In the genomic region with DNA sequence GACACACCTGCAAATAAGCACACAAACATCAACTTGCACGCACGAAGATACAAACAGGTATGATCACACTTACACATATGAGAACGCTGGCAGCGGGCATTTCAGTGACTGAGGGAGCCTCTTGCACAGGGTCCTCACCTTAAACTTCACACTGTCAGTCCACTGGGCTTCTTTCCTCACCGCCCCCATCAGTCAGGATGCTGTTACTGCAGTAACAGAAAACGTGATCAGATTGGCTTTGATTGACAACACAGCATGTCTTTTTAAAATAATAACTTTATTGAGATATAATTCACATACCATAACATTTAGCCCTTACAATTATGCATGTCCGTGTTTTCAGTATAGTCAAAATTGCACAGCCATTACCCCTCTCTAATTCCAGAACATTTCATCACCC, we compare ENCODE assay signal across 9 cellular contexts. TPM values are rescaled to one million over a fixed set of nuclear protein-coding genes. Genes with fewer than 3 reads are reported as not detected.
A peak's percentile ranks its signal among the peaks of the same experiment; 100 is the strongest.
DNase-seq lines count a peak whose midpoint lies in the region; ATAC-seq and TF ChIP-seq lines count a peak whose summit lies in the region.
"Had no signal": no experiment of that assay in that cellular context is flagged by ENCODE, and none has a peak within 500 bp of the region (broad histone marks: within the 10 kb centered on the region; RNA-seq: fewer than 3 reads in every experiment).

No MANE protein-coding gene starts in this region.

- no peak for ATAC-seq in left ventricle myocardium superior
- ATAC-seq in IMR-90 (ENCODE audit: low read depth), result no peak
- ATAC-seq in thoracic aorta (ENCODE audit: insufficient number of reproducible peaks, low FRiP score, low read depth), result no peak
- ATAC-seq in HG03354 (IDR thresholded peaks at IDR 0.05; ENCODE audit: poor library complexity, severe bottlenecking, unreplicated experiment), result no peak

- TF ChIP-seq POLR2A in IMR-90 (IDR thresholded peaks at IDR 0.05; ENCODE audit: low read depth, low read length), result no peak

- 48% methylated on average over 4 of the region's 7 CpGs; no CpG with 5 or more reads in 1 of the 2 experiments for WGBS in IMR-90 (ENCODE audit: extremely low coverage in 2 of 2, insufficient read length in 1 of 2), 2 experiments

- DNase-seq in cardiac muscle cell (ENCODE audit: low read depth in 1 of 2, low spot score in 1 of 2), result no peak
- no peak for DNase-seq in left ventricle myocardium superior
- no peak for DNase-seq in IMR-90
- peak; percentile 41 for DNase-seq in dermis blood vessel endothelial cell
- no peak for DNase-seq in thoracic aorta (ENCODE audit: low spot score)
- DNase-seq in H4 (ENCODE audit: low spot score), result no peak
- no peak for DNase-seq in Ammon's horn (ENCODE audit: low spot score)
- DNase-seq: activated CD4-positive, alpha-beta T cell treated with anti-CD3 and anti-CD28 coated beads for 1 hour had no signal

- H2BK120ac ChIP-seq in IMR-90 (ENCODE audit: low read depth, low read length), result no peak overlapping the region

- H3K4me1 ChIP-seq in cardiac muscle cell (ENCODE audit: low read depth) (peaks cover 4% of the 10 kb centered on the region), IMR-90 (ENCODE audit: control insufficient read depth, insufficient read depth, low read length) (no peaks in the 10 kb centered on the region), thoracic aorta (ENCODE audit: control insufficient read depth in 1 of 2, low read depth in 2 of 2) (peaks cover 0 to 8% of the 10 kb centered on the region in 2 donors)

- intact Hi-C loops in left ventricle myocardium superior (cut with micrococcal nuclease), result loop anchor here (10.0 kb wide), 1 partner anchor 61 kb away; no protein-coding TSS in a partner anchor
- intact Hi-C loops in IMR-90 (cut with micrococcal nuclease), result no loop called here

- H4K5ac ChIP-seq in IMR-90 (ENCODE audit: low read depth, low read length), result no peak overlapping the region

- POLR2A ChIA-PET in IMR-90 (lab: Charles Lee; ENCODE audit: unreplicated experiment), result no interaction called here

- peak; percentile 23; the same call in 1 of the 2 replicates for TF ChIP-seq RAD21 in IMR-90 (IDR thresholded peaks at IDR 0.05; ENCODE audit: low read length)

- no peak overlapping the region for H3K14ac ChIP-seq in IMR-90 (replicated peaks; ENCODE audit: low read depth, low read length)

- dilution Hi-C loops in IMR-90 (cut with HindIII; ENCODE audit: low sequenced_read_pairs, unreplicated experiment), result no loop called here

- CTCF ChIA-PET in IMR-90 (lab: Yijun Ruan, JAX), result interaction anchor here (0.7 to 2.4 kb wide), 2 partner anchors 64 to 66 kb away, joined by 3 to 16 read pairs; no protein-coding TSS in a partner anchor

- no peak overlapping the region for H3K4ac ChIP-seq in IMR-90 (ENCODE audit: low read depth, low read length)

- H3K4me2 ChIP-seq in IMR-90 (ENCODE audit: low read depth, low read length), result no peak overlapping the region

- no peak overlapping the region for H3K56ac ChIP-seq in IMR-90 (ENCODE audit: extremely low read depth, insufficient read depth, low read length)

- no peaks in the 10 kb centered on the region for H3K9me1 ChIP-seq in IMR-90 (ENCODE audit: insufficient read depth, low read length)

- no peak overlapping the region for H2AFZ ChIP-seq in IMR-90 (replicated peaks; ENCODE audit: low read length, poor library complexity)

- no peaks in the 10 kb centered on the region for H4K20me1 ChIP-seq in IMR-90 (ENCODE audit: insufficient read depth, low read length)

- H2AK9ac ChIP-seq in IMR-90 (replicated peaks; ENCODE audit: low read depth, low read length, poor library complexity), result no peak overlapping the region

- H3K4me3 ChIP-seq in cardiac muscle cell (no peak overlapping the region), IMR-90 (ENCODE audit: insufficient read depth, low read depth, low read length) (no peak overlapping the region), thoracic aorta (no peak overlapping the region)

- no peak overlapping the region for H4K91ac ChIP-seq in IMR-90 (ENCODE audit: insufficient read depth, low read depth, low read length)

- no TSS peak for BruUV-seq in IMR-90 (replicated peaks; lab: Mats Ljungman, UMichigan)

- no peaks in the 10 kb centered on the region for H3K9me3 ChIP-seq in cardiac muscle cell (ENCODE audit: low read depth)
- H3K9me3 ChIP-seq in IMR-90 (ENCODE audit: control insufficient read depth, insufficient read depth, low read length), result no peaks in the 10 kb centered on the region
- H3K9me3 ChIP-seq in thoracic aorta, result no peaks in the 10 kb centered on the region

- no peak overlapping the region for H2BK5ac ChIP-seq in IMR-90 (ENCODE audit: low read depth, low read length, poor library complexity, severe bottlenecking)

- H3K27ac ChIP-seq in cardiac muscle cell (no peak overlapping the region), IMR-90 (ENCODE audit: insufficient read depth, low read length) (no peak overlapping the region), thoracic aorta (no peak overlapping the region)

- H3K9ac ChIP-seq in IMR-90 (ENCODE audit: low read depth, low read length), result no peak overlapping the region

- H3K36me3 ChIP-seq in cardiac muscle cell (no peaks in the 10 kb centered on the region), IMR-90 (ENCODE audit: control insufficient read depth, insufficient read depth, low read length) (no peaks in the 10 kb centered on the region), thoracic aorta (no peaks in the 10 kb centered on the region)

- peak; percentile 44 for TF ChIP-seq CTCF in cardiac muscle cell (IDR thresholded peaks at IDR 0.05; ENCODE audit: low read depth, low read length)
- peak; percentile 36 for TF ChIP-seq CTCF in IMR-90 (conservative IDR thresholded peaks at IDR 0.05; ENCODE audit: low read depth, low read length)
- TF ChIP-seq CTCF in thoracic aorta (IDR thresholded peaks at IDR 0.05), result peak; percentile 20

- H3K23ac ChIP-seq in IMR-90 (ENCODE audit: low read depth, low read length), result no peak overlapping the region

- H2BK20ac ChIP-seq in IMR-90 (ENCODE audit: low read depth, low read length), result no peak overlapping the region

- H2BK15ac ChIP-seq in IMR-90 (ENCODE audit: low read depth, low read length), result no peak overlapping the region

- H2AK5ac ChIP-seq in IMR-90 (ENCODE audit: low read depth, low read length), result no peak overlapping the region

- no peaks in the 10 kb centered on the region for H3K79me1 ChIP-seq in IMR-90 (ENCODE audit: low read depth in 1 of 2, low read length in 2 of 2)

- no peak overlapping the region for H3K18ac ChIP-seq in IMR-90 (ENCODE audit: low read depth, low read length)

- no peak overlapping the region for H4K8ac ChIP-seq in IMR-90 (ENCODE audit: low read depth in 2 of 2, low read length in 2 of 2)

- H3K27me3 ChIP-seq in cardiac muscle cell, result no peaks in the 10 kb centered on the region
- peaks cover 36% of the 10 kb centered on the region for H3K27me3 ChIP-seq in IMR-90 (ENCODE audit: control insufficient read depth, insufficient read depth, low read length)
- H3K27me3 ChIP-seq in thoracic aorta (replicated peaks; ENCODE audit: insufficient read depth), result no peaks in the 10 kb centered on the region

- in situ Hi-C loops in IMR-90 (cut with MboI; ENCODE audit: low sequenced_read_pairs), result no loop called here

TF ChIP-seq in IMR-90, 13 proteins besides CTCF, POLR2A, EP300 and RAD21 (continues in another document):
- no peak for TF ChIP-seq CEBPB (IDR thresholded peaks at IDR 0.05; ENCODE audit: low read depth, low read length)
- TF ChIP-seq, protein P1, sequence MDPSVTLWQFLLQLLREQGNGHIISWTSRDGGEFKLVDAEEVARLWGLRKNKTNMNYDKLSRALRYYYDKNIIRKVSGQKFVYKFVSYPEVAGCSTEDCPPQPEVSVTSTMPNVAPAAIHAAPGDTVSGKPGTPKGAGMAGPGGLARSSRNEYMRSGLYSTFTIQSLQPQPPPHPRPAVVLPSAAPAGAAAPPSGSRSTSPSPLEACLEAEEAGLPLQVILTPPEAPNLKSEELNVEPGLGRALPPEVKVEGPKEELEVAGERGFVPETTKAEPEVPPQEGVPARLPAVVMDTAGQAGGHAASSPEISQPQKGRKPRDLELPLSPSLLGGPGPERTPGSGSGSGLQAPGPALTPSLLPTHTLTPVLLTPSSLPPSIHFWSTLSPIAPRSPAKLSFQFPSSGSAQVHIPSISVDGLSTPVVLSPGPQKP (IDR thresholded peaks at IDR 0.05; ENCODE audit: borderline replicate concordance, low read depth, low read length), result no peak

RNA-seq across cellular contexts. Expression of a gene that starts 8.2 kb away (rescaled TPM):
- total RNA-seq in cardiac muscle cell, result not detected in 2 replicates
- 0.21 TPM in 1 of 2 replicates, not detected in the other for polyA plus RNA-seq in cardiac muscle cell
- total RNA-seq in left ventricle myocardium superior, result 0.74 TPM
- not detected in 2 replicates for total RNA-seq in IMR-90 (2012; rRNA removed)
- polyA plus RNA-seq in IMR-90 (2012; rRNA removed), result not detected in 2 replicates
- polyA plus RNA-seq in IMR-90 (2012; cell fraction: cytosol; rRNA removed), result not detected in 2 replicates
- not detected in 2 replicates for polyA plus RNA-seq in IMR-90 (2012; cell fraction: nucleus; rRNA removed; ENCODE audit: low replicate concordance)
- not detected in 2 replicates for total RNA-seq in dermis blood vessel endothelial cell
- total RNA-seq in thoracic aorta, result not detected
- not detected in 2 replicates for total RNA-seq in H4 (2014; rRNA removed; shearing (Covaris generic))

RNA-seq across cellular contexts. Expression of a gene that starts 20.8 kb away (rescaled TPM):
- 2.4 and 4.1 TPM in 2 replicates for total RNA-seq in cardiac muscle cell
- polyA plus RNA-seq in cardiac muscle cell, result 4.3 and 4.4 TPM in 2 replicates
- 0.52 TPM for total RNA-seq in left ventricle myocardium superior
- 2.2 and 2.5 TPM in 2 replicates for total RNA-seq in IMR-90 (2012; rRNA removed)
- 1.0 and 1.1 TPM in 2 replicates for polyA plus RNA-seq in IMR-90 (2012; rRNA removed)
- polyA plus RNA-seq in IMR-90 (2012; cell fraction: cytosol; rRNA removed), result 0.50 and 0.87 TPM in 2 replicates
- 0.95 and 1.3 TPM in 2 replicates for polyA plus RNA-seq in IMR-90 (2012; cell fraction: nucleus; rRNA removed; ENCODE audit: low replicate concordance)
- total RNA-seq in dermis blood vessel endothelial cell, result 0.68 and 0.84 TPM in 2 replicates
- total RNA-seq in thoracic aorta, result under 1 TPM; 0.14 to 0.71 TPM
- total RNA-seq in H4 (2014; rRNA removed; shearing (Covaris generic)), result 1.7 and 2.5 TPM in 2 replicates

RNA-seq across cellular contexts. Expression of a gene that starts 29.0 kb away (rescaled TPM):
- total RNA-seq in cardiac muscle cell, result 208 and 240 TPM in 2 replicates
- 165 and 191 TPM in 2 replicates for polyA plus RNA-seq in cardiac muscle cell
- 268 TPM for total RNA-seq in left ventricle myocardium superior
- 0.54 and 0.83 TPM in 2 replicates for total RNA-seq in IMR-90 (2012; rRNA removed)
- polyA plus RNA-seq in IMR-90 (2012; rRNA removed), result 0.77 and 0.98 TPM in 2 replicates
- 0.42 and 0.78 TPM in 2 replicates for polyA plus RNA-seq in IMR-90 (2012; cell fraction: cytosol; rRNA removed)
- polyA plus RNA-seq in IMR-90 (2012; cell fraction: nucleus; rRNA removed; ENCODE audit: low replicate concordance), result 1.3 and 3.4 TPM in 2 replicates
- total RNA-seq in dermis blood vessel endothelial cell, result 0.05 TPM in 1 of 2 replicates, not detected in the other
- total RNA-seq in thoracic aorta, result 10 to 100 TPM; 47.2 to 48.3 TPM
- total RNA-seq in H4 (2014; rRNA removed; shearing (Covaris generic)), result not detected in 2 replicates

Comparison
In these comparisons a context has a peak if more than half of its experiments do, and no peak if none do; other contexts are left out.
1. RNA of a gene that starts 29.0 kb away (total RNA-seq): 268 TPM in left ventricle myocardium superior (single experiment), 208 to 240 TPM in cardiac muscle cell and 47.2 to 48.3 TPM in thoracic aorta; 0.54 to 0.83 TPM in IMR-90, 0.05 TPM in dermis blood vessel endothelial cell and not detected in H4; every median in the first group is over 10 times any median in the second.
2. Peak in every context shown above with its lines, with median percentiles within 50 percentile points of each other: CTCF ChIP-seq.